In genomic region chr1:43373034-43373940, GRCh38 we compare ENCODE assay signal across 12 cellular contexts. TPM values are rescaled to one million over a fixed set of nuclear protein-coding genes. Genes with fewer than 3 reads are reported as not detected.
DNase-seq lines count a peak whose midpoint lies in the region; ATAC-seq and TF ChIP-seq lines count a peak whose summit lies in the region.
"Had no signal": no experiment of that assay in that cellular context is flagged by ENCODE, and none has a peak within 500 bp of the region (broad histone marks: within the 10 kb centered on the region; RNA-seq: fewer than 3 reads in every experiment).

No MANE protein-coding gene starts in this region.

- POLR2A ChIA-PET in GM10248 (lab: Yijun Ruan, JAX) = no interaction called here

- intact Hi-C loops in lower lobe of right lung (cut with DNase I) = no loop called here

- no peaks in the 10 kb centered on the region for H3K27me3 ChIP-seq in lower lobe of right lung (ENCODE audit: low read depth)

- DNase-seq in AG09319 (ENCODE audit: extremely low read depth, low read depth) (peak; percentile 36), NCI-H446 treated with DMSO at 0.1 percent for 48 hours (lab: John Stamatoyannopoulos, UW) (peak; percentile 23), epithelial cell of esophagus (ENCODE audit: low read depth) (peak; percentile 95), lower lobe of right lung (no peak), 8988T (no peak), GM10248 (ENCODE audit: extremely low spot score) (no peak), SK-N-DZ (ENCODE audit: low spot score) (no peak)
- DNase-seq: CD8-positive, alpha-beta memory T cell; stimulated activated CD4-positive, alpha-beta T cell treated with anti-CD3 and anti-CD28 coated beads, Interleukin-4, amount 100 ng/mL, for 24 hours had no signal

- H3K4me1 ChIP-seq in lower lobe of right lung = peaks cover 23% of the 10 kb centered on the region

- no peaks in the 10 kb centered on the region for H3K9me3 ChIP-seq in lower lobe of right lung

- peak overlapping the region; percentile 21 for H3K27ac ChIP-seq in lower lobe of right lung
- H3K27ac ChIP-seq: KMS-11 had no signal

- TF ChIP-seq CTCF in AG09319 (IDR thresholded peaks at IDR 0.05; ENCODE audit: low read depth, low read length) = no peak
- no peak for TF ChIP-seq CTCF in epithelial cell of esophagus (IDR thresholded peaks at IDR 0.05; ENCODE audit: insufficient read depth, low read depth, low read length, missing control alignments)
- TF ChIP-seq CTCF in lower lobe of right lung (IDR thresholded peaks at IDR 0.05) = no peak
- TF ChIP-seq CTCF in GM10248 (IDR thresholded peaks at IDR 0.05; ENCODE audit: control extremely low read depth, extremely low read depth, low read depth, missing control alignments) = no peak

- CTCF ChIA-PET in GM10248 (lab: Yijun Ruan, JAX) = interaction anchor here (1.2 kb wide), 1 partner anchor 15 kb away, joined by 3 read pairs; no protein-coding TSS in a partner anchor

- H3K4me3 ChIP-seq in epithelial cell of esophagus (ENCODE audit: low read length) = no peak overlapping the region
- no peak overlapping the region for H3K4me3 ChIP-seq in lower lobe of right lung

- no peak for ATAC-seq in lower lobe of right lung
- ATAC-seq in GM18909 (IDR thresholded peaks at IDR 0.05; ENCODE audit: poor library complexity, unreplicated experiment) = no peak
- ATAC-seq: activated T-helper 17 cell treated with anti-CD3 and anti-CD28 coated beads, Interleukin-2, amount 50 U/mL, for 72 hours had no signal

- H3K36me3 ChIP-seq in lower lobe of right lung = peaks cover 5% of the 10 kb centered on the region

RNA-seq across cellular contexts. Expression of gene ELOVL1, which starts 5.5 kb away (rescaled TPM):
- total RNA-seq in lower lobe of right lung = 99.8 TPM
- 24.1 and 28.3 TPM in 2 replicates for polyA plus RNA-seq in SK-N-DZ (2014; cell fraction: cytosol; rRNA removed)
- polyA plus RNA-seq in SK-N-DZ (2014; cell fraction: nucleus; rRNA removed) = 41.1 and 43.7 TPM in 2 replicates

RNA-seq across cellular contexts. Expression of gene CDC20, which starts 14.5 kb away (rescaled TPM):
- 2.4 TPM for total RNA-seq in lower lobe of right lung
- 162 and 165 TPM in 2 replicates for polyA plus RNA-seq in SK-N-DZ (2014; cell fraction: cytosol; rRNA removed)
- 94.2 and 103 TPM in 2 replicates for polyA plus RNA-seq in SK-N-DZ (2014; cell fraction: nucleus; rRNA removed)

RNA-seq across cellular contexts. Expression of gene MED8, which starts 16.3 kb away (rescaled TPM):
- 35.4 TPM for total RNA-seq in lower lobe of right lung
- polyA plus RNA-seq in SK-N-DZ (2014; cell fraction: cytosol; rRNA removed) = 45.9 and 52.7 TPM in 2 replicates
- 36.1 and 38.8 TPM in 2 replicates for polyA plus RNA-seq in SK-N-DZ (2014; cell fraction: nucleus; rRNA removed)

RNA-seq across cellular contexts. Expression of gene SZT2, which starts 16.4 kb away (rescaled TPM):
- 71.5 TPM for total RNA-seq in lower lobe of right lung
- 5.3 and 6.7 TPM in 2 replicates for polyA plus RNA-seq in SK-N-DZ (2014; cell fraction: cytosol; rRNA removed)
- polyA plus RNA-seq in SK-N-DZ (2014; cell fraction: nucleus; rRNA removed) = 18.1 and 31.9 TPM in 2 replicates

RNA-seq across cellular contexts. Expression of gene MPL, which starts 35.7 kb away (rescaled TPM):
- 0.65 TPM for total RNA-seq in lower lobe of right lung
- polyA plus RNA-seq in SK-N-DZ (2014; cell fraction: cytosol; rRNA removed) = not detected in 2 replicates
- not detected in 2 replicates for polyA plus RNA-seq in SK-N-DZ (2014; cell fraction: nucleus; rRNA removed)
- total RNA-seq: activated T-helper 17 cell treated with anti-CD3 and anti-CD28 coated beads, Interleukin-2, amount 50 U/mL, for 72 hours; CD8-positive, alpha-beta memory T cell had no signal
- polyA plus RNA-seq: CD8-positive, alpha-beta memory T cell had no signal

Comparison
In these comparisons a context has a peak if more than half of its experiments do, and no peak if none do; other contexts are left out.
1. DNase-seq: peak in AG09319 (single experiment), NCI-H446 treated with DMSO at 0.1 percent for 48 hours (single experiment) and epithelial cell of esophagus (single experiment); none in lower lobe of right lung (single experiment), 8988T (single experiment), GM10248 (single experiment) and SK-N-DZ (single experiment).